ENCODE assay signal across 13 cellular contexts in the genomic region with DNA sequence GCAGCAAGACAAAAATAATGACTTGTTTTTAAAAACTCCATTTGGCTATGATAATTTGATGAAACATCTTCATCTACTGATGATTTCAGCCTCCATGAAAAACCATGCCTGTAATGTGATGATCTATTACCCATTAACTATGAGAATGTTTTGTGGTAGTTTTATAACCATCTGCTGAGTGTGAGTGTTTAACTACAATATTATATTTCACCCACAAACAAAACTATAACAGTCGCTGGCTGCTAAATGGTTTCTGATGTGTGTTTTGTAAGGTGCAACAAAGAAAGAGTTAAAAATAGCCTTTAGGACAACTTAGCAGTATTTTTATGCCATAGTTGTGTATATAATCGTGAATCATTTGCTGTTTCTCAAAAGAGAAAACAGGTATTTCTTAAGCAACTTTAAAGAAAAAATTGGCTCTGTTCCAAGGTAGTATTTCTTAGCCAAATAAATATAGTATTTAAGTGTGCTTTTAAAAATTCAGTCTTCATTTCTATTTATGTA. TPM values are rescaled to one million over a fixed set of nuclear protein-coding genes. Genes with fewer than 3 reads are reported as not detected.
DNase-seq lines count a peak whose midpoint lies in the region; ATAC-seq, FAIRE-seq and TF ChIP-seq lines count a peak whose summit lies in the region.
"Had no signal": no experiment of that assay in that cellular context is flagged by ENCODE, and none has a peak within 500 bp of the region (broad histone marks: within the 10 kb centered on the region; RNA-seq: fewer than 3 reads in every experiment).

No MANE protein-coding gene starts in this region.

- no peaks in the 10 kb centered on the region for H3K9me3 ChIP-seq in endothelial cell of umbilical vein (replicated peaks; ENCODE audit: control insufficient read depth, insufficient read depth, low read length)
- H3K9me3 ChIP-seq in vagina = no peaks in the 10 kb centered on the region
- no peaks in the 10 kb centered on the region for H3K9me3 ChIP-seq in esophagus muscularis mucosa
- H3K9me3 ChIP-seq: gastrocnemius medialis, tibial artery had no signal

- H3K27me3 ChIP-seq in endothelial cell of umbilical vein (ENCODE audit: control insufficient read depth in 2 of 2, insufficient read depth in 2 of 2, low read length in 2 of 2) (no peaks in the 10 kb centered on the region), vagina (no peaks in the 10 kb centered on the region), esophagus muscularis mucosa (peaks cover 0 to 69% (median 8%) of the 10 kb centered on the region in 4 donors)

- H3K4me3 ChIP-seq in endothelial cell of umbilical vein (replicated peaks in 1 of 3; ENCODE audit: insufficient read depth in 1 of 3, low read depth in 1 of 3, low read length in 3 of 3) = no peak overlapping the region
- H3K4me3 ChIP-seq in vagina = peak overlapping the region in 1 of 2 donors; percentile 58
- peak overlapping the region in 1 of 4 donors; percentile 16 for H3K4me3 ChIP-seq in esophagus muscularis mucosa
- H3K4me3 ChIP-seq: gastrocnemius medialis, tibial artery had no signal

- no peak for TF ChIP-seq EP300 in esophagus muscularis mucosa (IDR thresholded peaks at IDR 0.05)

- no peaks in the 10 kb centered on the region for H3K79me2 ChIP-seq in endothelial cell of umbilical vein (ENCODE audit: control insufficient read depth, insufficient read depth, low read length)

- ATAC-seq in GM18907 (IDR thresholded peaks at IDR 0.05; ENCODE audit: unreplicated experiment) = no peak

- H3K9me1 ChIP-seq in endothelial cell of umbilical vein (replicated peaks; ENCODE audit: control insufficient read depth, extremely low read depth, insufficient read depth, low read length) = no peaks in the 10 kb centered on the region

- H4K20me1 ChIP-seq in endothelial cell of umbilical vein (replicated peaks; ENCODE audit: control insufficient read depth, extremely low read depth, insufficient read depth, low read length) = no peaks in the 10 kb centered on the region

- H3K27ac ChIP-seq in endothelial cell of umbilical vein (ENCODE audit: insufficient read depth, low read depth, low read length) (peak overlapping the region; percentile 79), vagina (peak overlapping the region; percentile 91), esophagus muscularis mucosa (replicated peaks in 1 of 4) (no peak overlapping the region)
- H3K27ac ChIP-seq: gastrocnemius medialis, tibial artery had no signal

- POLR2A ChIA-PET in endothelial cell of umbilical vein (lab: Charles Lee) = no interaction called here

- DNase-seq in NCI-H748 (lab: John Stamatoyannopoulos, UW; ENCODE audit: unreplicated experiment) (peak; percentile 3), NCI-H748 treated with DMSO at 0.1 percent for 48 hours (lab: John Stamatoyannopoulos, UW) (no peak), NCI-H510A (lab: John Stamatoyannopoulos, UW) (peak; percentile 1), endothelial cell of umbilical vein (ENCODE audit: low read depth, low spot score) (no peak), vagina (ENCODE audit: extremely low spot score in 2 of 2) (no peak), esophagus muscularis mucosa (ENCODE audit: extremely low spot score) (no peak)
- DNase-seq in activated CD4-positive, alpha-beta T cell treated with anti-CD3 and anti-CD28 coated beads for 4 hours = no peak
- DNase-seq: activated CD4-positive, alpha-beta T cell treated with anti-CD3 and anti-CD28 coated beads, Interleukin-2, amount 50 U/mL, for 4 hours; activated effector memory CD4-positive, alpha-beta T cell treated with Interleukin-2 at 50 U/mL for 16 hours; gastrocnemius medialis; NCI-H187 treated with DMSO at 0.1 percent for 48 hours; tibial artery had no signal

- peaks cover 51% of the 10 kb centered on the region for H3K4me1 ChIP-seq in endothelial cell of umbilical vein (ENCODE audit: control insufficient read depth, extremely low read depth, insufficient read depth, low read length)
- peaks cover 42% of the 10 kb centered on the region for H3K4me1 ChIP-seq in vagina
- H3K4me1 ChIP-seq in esophagus muscularis mucosa = peaks cover 24 to 38% (median 30%) of the 10 kb centered on the region in 4 donors

- peak overlapping the region; percentile 4 for H3K9ac ChIP-seq in endothelial cell of umbilical vein (replicated peaks; ENCODE audit: extremely low read depth, insufficient read depth, low read length)

- dilution Hi-C loops in endothelial cell of umbilical vein (cut with MboI; ENCODE audit: extremely low pct_ligation_motif_present, low sequenced_read_pairs) = no loop called here

- H3K4me2 ChIP-seq in endothelial cell of umbilical vein (ENCODE audit: insufficient read depth, low read length) = peak overlapping the region; percentile 94

- TF ChIP-seq POLR2A in endothelial cell of umbilical vein (IDR thresholded peaks at IDR 0.05; ENCODE audit: low read depth, low read length) (no peak), vagina (IDR thresholded peaks at IDR 0.05) (no peak), esophagus muscularis mucosa (IDR thresholded peaks at IDR 0.05; ENCODE audit: low read depth) (no peak)

- FAIRE-seq in endothelial cell of umbilical vein (lab: Jason Lieb, UNC) = no peak

- no TSS peak for BruUV-seq in endothelial cell of umbilical vein (replicated peaks; lab: Mats Ljungman, UMichigan)

- 63% methylated on average over 2 of the region's 2 CpGs for WGBS in esophagus muscularis mucosa

- no peak overlapping the region for H2AFZ ChIP-seq in endothelial cell of umbilical vein (ENCODE audit: low read depth, low read length)

- intact Hi-C loops in endothelial cell of umbilical vein (cut with micrococcal nuclease) (loop anchor here (1.0 to 5.0 kb wide), 6 partner anchors 121 to 805 kb away; partner anchors contain the start of gene CCDC91), vagina (cut with DNase I) (no loop called here), esophagus muscularis mucosa (cut with DNase I) (no loop called here)

- no peak for TF ChIP-seq CTCF in endothelial cell of umbilical vein (IDR thresholded peaks at IDR 0.05; ENCODE audit: extremely low read depth in 1 of 2, insufficient read depth in 1 of 2, low read depth in 1 of 2, low read length in 2 of 2)
- TF ChIP-seq CTCF in vagina (IDR thresholded peaks at IDR 0.05) = no peak
- no peak for TF ChIP-seq CTCF in esophagus muscularis mucosa (IDR thresholded peaks at IDR 0.05)

- CTCF ChIA-PET in endothelial cell of umbilical vein (lab: Charles Lee) = interaction anchor here (0.9 kb wide), 1 partner anchor 163 kb away, joined by 4 read pairs; no protein-coding TSS in a partner anchor

- H3K36me3 ChIP-seq in endothelial cell of umbilical vein (ENCODE audit: control insufficient read depth in 2 of 2, extremely low read depth in 1 of 2, insufficient read depth in 2 of 2, low read length in 2 of 2) (no peaks in the 10 kb centered on the region), vagina (peaks cover 0 to 8% of the 10 kb centered on the region in 2 donors), esophagus muscularis mucosa (peaks cover 0 to 6% (median 0%) of the 10 kb centered on the region in 4 donors)
- H3K36me3 ChIP-seq: gastrocnemius medialis, tibial artery had no signal

TF ChIP-seq in endothelial cell of umbilical vein, 7 proteins besides CTCF, POLR2A, EP300 and RAD21:
- TF ChIP-seq POLR2AphosphoS5 (IDR thresholded peaks at IDR 0.05; ENCODE audit: insufficient read depth, low read depth, low read length) (no peak), EZH2 (IDR thresholded peaks at IDR 0.05; ENCODE audit: borderline replicate concordance, low read depth, low read length, severe bottlenecking) (no peak), MYC (IDR thresholded peaks at IDR 0.05; ENCODE audit: low read depth, low read length) (no peak), FOS (IDR thresholded peaks at IDR 0.05; ENCODE audit: borderline replicate concordance, insufficient read depth, low read length) (no peak), MAX (IDR thresholded peaks at IDR 0.05; ENCODE audit: insufficient read depth, insufficient read length) (no peak), JUN (IDR thresholded peaks at IDR 0.05; ENCODE audit: borderline replicate concordance, insufficient read depth, insufficient read length, low read depth) (no peak), GATA2 (IDR thresholded peaks at IDR 0.05; ENCODE audit: insufficient read depth, insufficient read length, low read depth, low read length) (no peak)

RNA-seq across cellular contexts. Expression of gene PTHLH, which starts 4.9 kb away (rescaled TPM):
- total RNA-seq in endothelial cell of umbilical vein (0.60 and 1.1 TPM in 2 replicates), vagina (7.9 TPM), esophagus muscularis mucosa (1 to 10 TPM; 2.5 to 5.5 (median 3.3) TPM)
- polyA plus RNA-seq in endothelial cell of umbilical vein = 0.65 and 0.99 TPM in 2 replicates
- 1.1 and 1.8 TPM in 2 replicates for polyA plus RNA-seq in endothelial cell of umbilical vein (2011; cell fraction: cytosol; rRNA removed)
- 1.1 and 1.3 TPM in 2 replicates for polyA plus RNA-seq in endothelial cell of umbilical vein (2011; cell fraction: nucleus; rRNA removed)
- 0.76 and 4.1 TPM in 2 replicates for polyA plus RNA-seq in endothelial cell of umbilical vein (2012)
- 0.08 and 0.53 TPM in 2 replicates for polyA minus RNA-seq in endothelial cell of umbilical vein
- not detected for polyA minus RNA-seq in endothelial cell of umbilical vein (2011; cell fraction: cytosol; rRNA and poly(A)+ RNA removed)
- 2.3 and 2.6 TPM in 2 replicates for polyA minus RNA-seq in endothelial cell of umbilical vein (2011; cell fraction: nucleus; rRNA and poly(A)+ RNA removed)

Comparison
In these comparisons a context has a peak if more than half of its experiments do, and no peak if none do; other contexts are left out.
1. DNase-seq: peak in NCI-H748 (single experiment) and NCI-H510A (single experiment); none in NCI-H748 treated with DMSO at 0.1 percent for 48 hours (single experiment), endothelial cell of umbilical vein (single experiment), vagina (0 of 2), activated CD4-positive, alpha-beta T cell treated with anti-CD3 and anti-CD28 coated beads for 4 hours (0 of 2) and esophagus muscularis mucosa (single experiment).
2. H3K27ac ChIP-seq: peak in endothelial cell of umbilical vein (single experiment) and vagina (single experiment); none in esophagus muscularis mucosa (0 of 4).